ENCODE assay signal across 9 cellular contexts in genomic region chrX:111431007-111431406, GRCh38. TPM values are rescaled to one million over a fixed set of nuclear protein-coding genes. Genes with fewer than 3 reads are reported as not detected.
"Had no signal": no experiment of that assay in that cellular context is flagged by ENCODE, and none has a peak within 500 bp of the region (broad histone marks: within the 10 kb centered on the region; RNA-seq: fewer than 3 reads in every experiment).

No MANE protein-coding gene starts in this region.

- DNase-seq: dermis blood vessel endothelial cell; erythroblast; lower lobe of right lung; ovary; stimulated activated CD4-positive, alpha-beta T cell treated with anti-CD3 and anti-CD28 coated beads, Interleukin-4, amount 100 ng/mL, for 4 hours; stomach had no signal

- H3K4me3 ChIP-seq: lower lobe of right lung, neural progenitor cell, ovary, stomach had no signal

- H3K27ac ChIP-seq: lower lobe of right lung, neural progenitor cell, ovary, stomach had no signal

- H3K4me1 ChIP-seq: lower lobe of right lung, neural progenitor cell, stomach had no signal

- H3K9me3 ChIP-seq: lower lobe of right lung, ovary, stomach had no signal

- H3K27me3 ChIP-seq: neural progenitor cell, ovary, stomach had no signal

- H3K36me3 ChIP-seq: lower lobe of right lung, neural progenitor cell, ovary, stomach had no signal

RNA-seq across cellular contexts. Expression of gene DCX, which starts 19.0 kb away (rescaled TPM):
- total RNA-seq: dermis blood vessel endothelial cell, glomerular endothelial cell, lower lobe of right lung, myocyte had no signal
